Comparison of ENCODE assay signal across 8 cellular contexts in genomic region chr2:44360749-44361329, GRCh38. TPM values are rescaled to one million over a fixed set of nuclear protein-coding genes. Genes with fewer than 3 reads are reported as not detected.
DNase-seq lines count a peak whose midpoint lies in the region; ATAC-seq, FAIRE-seq and TF ChIP-seq lines count a peak whose summit lies in the region.

No MANE protein-coding gene starts in this region.

- H3K9me3 ChIP-seq in pancreas = no peaks in the 10 kb centered on the region

- peaks cover 11% of the 10 kb centered on the region for H3K36me3 Mint-ChIP-seq in activated CD4-positive, alpha-beta memory T cell treated with anti-CD3 and anti-CD28 coated beads, Interleukin-2, amount 10 ng/mL, durations not matched to agents 7 days and 5 days (ENCODE audit: low read depth)

- CTCF ChIA-PET in activated CD4-positive, alpha-beta memory T cell treated with anti-CD3 and anti-CD28 coated beads, Interleukin-2, amount 10 ng/mL, durations not matched to agents 7 days and 5 days (lab: Charles Lee) = interaction anchor here (0.8 to 1.9 kb wide), 12 partner anchors 12 to 1550 kb away, joined by 3 to 8 read pairs (median 4); no protein-coding TSS in a partner anchor

- intact Hi-C loops in pancreas (cut with DNase I) = no loop called here

- H3K4me3 Mint-ChIP-seq in activated CD4-positive, alpha-beta memory T cell treated with anti-CD3 and anti-CD28 coated beads, Interleukin-2, amount 10 ng/mL, durations not matched to agents 7 days and 5 days = peak overlapping the region; percentile 93

- no peak for TF ChIP-seq CTCF in foreskin fibroblast (IDR thresholded peaks at IDR 0.05; ENCODE audit: low read depth, low read length)
- no peak for TF ChIP-seq CTCF in pancreas (IDR thresholded peaks at IDR 0.05)

- H3K4me1 Mint-ChIP-seq in activated CD4-positive, alpha-beta memory T cell treated with anti-CD3 and anti-CD28 coated beads, Interleukin-2, amount 10 ng/mL, durations not matched to agents 7 days and 5 days = peaks cover 41% of the 10 kb centered on the region

- H3K4me3 ChIP-seq in foreskin fibroblast (ENCODE audit: low read depth in 1 of 2, low read length in 2 of 2) = peak overlapping the region; percentile 92
- H3K4me3 ChIP-seq in pancreas = peak overlapping the region; percentile 56 to 80 (median 72)

- POLR2A ChIA-PET in activated CD4-positive, alpha-beta memory T cell treated with anti-CD3 and anti-CD28 coated beads, Interleukin-2, amount 10 ng/mL, durations not matched to agents 7 days and 5 days (lab: Charles Lee) = interaction anchor here (0.6 to 3.4 kb wide), 16 partner anchors 9 to 1552 kb away, joined by 3 to 48 read pairs (median 5); partner anchors contain the start of gene PPM1B

- H3K27ac ChIP-seq in pancreas = peak overlapping the region; percentile 93 to 96 (median 94)

- ATAC-seq in HG03460 (IDR thresholded peaks at IDR 0.05; ENCODE audit: unreplicated experiment) (peak; percentile 10), pancreas (peak; percentile 3 to 38 (median 21))

- 0% methylated on average over 19 of the region's 19 CpGs for WGBS in pancreas, 2 donors

- FAIRE-seq in pancreas (lab: Jason Lieb, UNC) = no peak

- H3K4me1 ChIP-seq in pancreas = peaks cover 0 to 28% (median 0%) of the 10 kb centered on the region in 3 donors

- H3K27me3 ChIP-seq in pancreas = no peaks in the 10 kb centered on the region

- DNase-seq in DMS79 treated with DMSO at 0.1 percent for 48 hours (lab: John Stamatoyannopoulos, UW) (peak; percentile 66), DMS79 (lab: John Stamatoyannopoulos, UW) (no peak), foreskin fibroblast (peak in 1 of 2 donors; percentile 40), pancreas (no peak), NCI-H187 treated with DMSO at 0.1 percent for 48 hours (lab: John Stamatoyannopoulos, UW) (no peak), CD1c-positive myeloid dendritic cell (ENCODE audit: extremely low spot score) (no peak)
- DNase-seq in activated CD4-positive, alpha-beta memory T cell treated with anti-CD3 and anti-CD28 coated beads, Interleukin-2, amount 10 ng/mL, durations not matched to agents 7 days and 5 days = peak; percentile 19

- no peaks in the 10 kb centered on the region for H3K27me3 Mint-ChIP-seq in activated CD4-positive, alpha-beta memory T cell treated with anti-CD3 and anti-CD28 coated beads, Interleukin-2, amount 10 ng/mL, durations not matched to agents 7 days and 5 days

- no peaks in the 10 kb centered on the region for H3K9me3 Mint-ChIP-seq in activated CD4-positive, alpha-beta memory T cell treated with anti-CD3 and anti-CD28 coated beads, Interleukin-2, amount 10 ng/mL, durations not matched to agents 7 days and 5 days

- no peaks in the 10 kb centered on the region for H3K36me3 ChIP-seq in pancreas

- H3K27ac Mint-ChIP-seq in activated CD4-positive, alpha-beta memory T cell treated with anti-CD3 and anti-CD28 coated beads, Interleukin-2, amount 10 ng/mL, durations not matched to agents 7 days and 5 days = peak overlapping the region; percentile 98

RNA-seq across cellular contexts. Expression of gene PREPL, which starts 0.5 kb away (rescaled TPM):
- 10 to 100 TPM; 20.2 to 21.7 TPM for total RNA-seq in activated CD4-positive, alpha-beta memory T cell treated with anti-CD3 and anti-CD28 coated beads, Interleukin-2, amount 10 ng/mL, durations not matched to agents 7 days and 5 days
- 10 to 100 TPM; 11.9 to 32.2 (median 18.5) TPM for total RNA-seq in pancreas
- polyA plus RNA-seq in pancreas = 10 to 100 TPM in 1 of 2 donors, 1 to 10 TPM in 1; 5.5 to 23.5 TPM

RNA-seq across cellular contexts. Expression of gene CAMKMT, which starts 0.9 kb away (rescaled TPM):
- 10 to 100 TPM; 11.6 to 12.0 TPM for total RNA-seq in activated CD4-positive, alpha-beta memory T cell treated with anti-CD3 and anti-CD28 coated beads, Interleukin-2, amount 10 ng/mL, durations not matched to agents 7 days and 5 days
- total RNA-seq in pancreas = 10 to 100 TPM in 1 of 6 donors, 1 to 10 TPM in 5; 7.3 to 11.9 (median 9.2) TPM
- 1 to 10 TPM; 4.6 to 6.4 TPM for polyA plus RNA-seq in pancreas

Comparison
In these comparisons a context has a peak if more than half of its experiments do, and no peak if none do; other contexts are left out.
1. DNase-seq: peak in DMS79 treated with DMSO at 0.1 percent for 48 hours (single experiment) and activated CD4-positive, alpha-beta memory T cell treated with anti-CD3 and anti-CD28 coated beads, Interleukin-2, amount 10 ng/mL, durations not matched to agents 7 days and 5 days (single experiment); none in DMS79 (single experiment), pancreas (0 of 6), NCI-H187 treated with DMSO at 0.1 percent for 48 hours (single experiment) and CD1c-positive myeloid dendritic cell (single experiment).